Comparison of ENCODE assay signal across 1 cellular context in the genomic region with DNA sequence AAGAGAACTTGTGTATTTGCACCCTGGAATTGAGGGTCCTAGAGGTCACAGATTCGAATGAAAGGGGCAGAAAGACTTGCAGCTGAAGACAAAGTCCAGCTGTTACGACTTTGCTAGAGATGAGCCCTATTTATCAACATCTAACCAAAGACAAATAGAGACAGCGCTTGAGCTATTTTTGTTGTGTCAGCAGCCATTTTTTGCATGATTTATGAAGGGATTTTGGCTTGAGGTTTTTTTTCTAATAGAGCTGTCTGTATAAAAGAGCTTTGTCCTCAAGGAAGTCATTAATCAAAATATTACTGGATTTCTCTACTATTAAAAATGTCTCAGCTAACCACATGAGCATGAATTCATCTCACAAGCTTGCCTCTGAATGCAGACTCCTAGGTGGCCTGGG.
A peak's percentile ranks its signal among the peaks of the same experiment; 100 is the strongest.
TF ChIP-seq lines count a peak whose summit lies in the region.

No MANE protein-coding gene starts in this region.

TF ChIP-seq in K562, 482 proteins besides CTCF, POLR2A, EP300 and RAD21 (continued from another document):
- TF ChIP-seq, protein P1, sequence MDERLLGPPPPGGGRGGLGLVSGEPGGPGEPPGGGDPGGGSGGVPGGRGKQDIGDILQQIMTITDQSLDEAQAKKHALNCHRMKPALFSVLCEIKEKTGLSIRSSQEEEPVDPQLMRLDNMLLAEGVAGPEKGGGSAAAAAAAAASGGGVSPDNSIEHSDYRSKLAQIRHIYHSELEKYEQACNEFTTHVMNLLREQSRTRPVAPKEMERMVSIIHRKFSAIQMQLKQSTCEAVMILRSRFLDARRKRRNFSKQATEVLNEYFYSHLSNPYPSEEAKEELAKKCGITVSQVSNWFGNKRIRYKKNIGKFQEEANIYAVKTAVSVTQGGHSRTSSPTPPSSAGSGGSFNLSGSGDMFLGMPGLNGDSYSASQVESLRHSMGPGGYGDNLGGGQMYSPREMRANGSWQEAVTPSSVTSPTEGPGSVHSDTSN (CRISPR knock-in tag; IDR thresholded peaks at IDR 0.05; ENCODE audit: low read depth): no peak
- TF ChIP-seq, protein P1 (tag; conservative IDR thresholded peaks at IDR 0.05; ENCODE audit: low read depth): peak; percentile 61
- TF ChIP-seq DDX20 (tag; IDR thresholded peaks at IDR 0.05; ENCODE audit: low read depth) (no peak), MEIS2 (IDR thresholded peaks at IDR 0.05; ENCODE audit: partially characterized antibody) (peak; percentile 30), KAT7 (CRISPR knock-in tag; IDR thresholded peaks at IDR 0.05; ENCODE audit: borderline replicate concordance) (no peak), MCM7 (IDR thresholded peaks at IDR 0.05) (no peak), ETS2 (tag; IDR thresholded peaks at IDR 0.05; ENCODE audit: borderline replicate concordance, poor library complexity, severe bottlenecking) (no peak), PKNOX1 (IDR thresholded peaks at IDR 0.05) (peak; percentile 38; the same call in 1 of the 2 replicates), RBFOX2 (IDR thresholded peaks at IDR 0.05; ENCODE audit: low read depth, low read length) (no peak), SMARCA5 (IDR thresholded peaks at IDR 0.05) (no peak), ELF2 (CRISPR knock-in tag; IDR thresholded peaks at IDR 0.05) (no peak), RBBP5 (IDR thresholded peaks at IDR 0.05; ENCODE audit: borderline replicate concordance, insufficient read depth, low read length, poor library complexity, severe bottlenecking) (no peak), ATF7 (IDR thresholded peaks at IDR 0.05) (no peak), BRF1 (IDR thresholded peaks at IDR 0.05; ENCODE audit: borderline replicate concordance, extremely low read depth, insufficient read length) (no peak), GTF3C2 (IDR thresholded peaks at IDR 0.05; ENCODE audit: borderline replicate concordance, extremely low read depth, insufficient read length) (no peak), SIRT6 (IDR thresholded peaks at IDR 0.05; ENCODE audit: low read depth, low read length) (no peak), SREBF2 (CRISPR knock-in tag; IDR thresholded peaks at IDR 0.05) (no peak), FOXJ3 (CRISPR knock-in tag; IDR thresholded peaks at IDR 0.05) (no peak), BCL6 (CRISPR knock-in tag; IDR thresholded peaks at IDR 0.05) (no peak), BCLAF1 (IDR thresholded peaks at IDR 0.05; ENCODE audit: borderline replicate concordance in 1 of 2, control insufficient read depth in 1 of 2, low read depth in 2 of 2, low read length in 1 of 2) (no peak), ZFP36 (IDR thresholded peaks at IDR 0.05; ENCODE audit: low read depth, low read length, partially characterized antibody) (no peak), SRF (CRISPR knock-in tag; IDR thresholded peaks at IDR 0.05) (no peak), CXXC5 (CRISPR knock-in tag; IDR thresholded peaks at IDR 0.05) (no peak), ZNF316 (IDR thresholded peaks at IDR 0.05) (0 out of 2 replicates have a peak, but pooled peaks have one; percentile 28), FOXP4 (CRISPR knock-in tag; IDR thresholded peaks at IDR 0.05; ENCODE audit: borderline replicate concordance) (no peak), AFF1 (IDR thresholded peaks at IDR 0.05; ENCODE audit: low read depth in 1 of 2, partially characterized antibody in 2 of 2) (no peak), ETV5 (CRISPR knock-in tag; IDR thresholded peaks at IDR 0.05; ENCODE audit: low read depth) (no peak)
- TF ChIP-seq, protein P2, sequence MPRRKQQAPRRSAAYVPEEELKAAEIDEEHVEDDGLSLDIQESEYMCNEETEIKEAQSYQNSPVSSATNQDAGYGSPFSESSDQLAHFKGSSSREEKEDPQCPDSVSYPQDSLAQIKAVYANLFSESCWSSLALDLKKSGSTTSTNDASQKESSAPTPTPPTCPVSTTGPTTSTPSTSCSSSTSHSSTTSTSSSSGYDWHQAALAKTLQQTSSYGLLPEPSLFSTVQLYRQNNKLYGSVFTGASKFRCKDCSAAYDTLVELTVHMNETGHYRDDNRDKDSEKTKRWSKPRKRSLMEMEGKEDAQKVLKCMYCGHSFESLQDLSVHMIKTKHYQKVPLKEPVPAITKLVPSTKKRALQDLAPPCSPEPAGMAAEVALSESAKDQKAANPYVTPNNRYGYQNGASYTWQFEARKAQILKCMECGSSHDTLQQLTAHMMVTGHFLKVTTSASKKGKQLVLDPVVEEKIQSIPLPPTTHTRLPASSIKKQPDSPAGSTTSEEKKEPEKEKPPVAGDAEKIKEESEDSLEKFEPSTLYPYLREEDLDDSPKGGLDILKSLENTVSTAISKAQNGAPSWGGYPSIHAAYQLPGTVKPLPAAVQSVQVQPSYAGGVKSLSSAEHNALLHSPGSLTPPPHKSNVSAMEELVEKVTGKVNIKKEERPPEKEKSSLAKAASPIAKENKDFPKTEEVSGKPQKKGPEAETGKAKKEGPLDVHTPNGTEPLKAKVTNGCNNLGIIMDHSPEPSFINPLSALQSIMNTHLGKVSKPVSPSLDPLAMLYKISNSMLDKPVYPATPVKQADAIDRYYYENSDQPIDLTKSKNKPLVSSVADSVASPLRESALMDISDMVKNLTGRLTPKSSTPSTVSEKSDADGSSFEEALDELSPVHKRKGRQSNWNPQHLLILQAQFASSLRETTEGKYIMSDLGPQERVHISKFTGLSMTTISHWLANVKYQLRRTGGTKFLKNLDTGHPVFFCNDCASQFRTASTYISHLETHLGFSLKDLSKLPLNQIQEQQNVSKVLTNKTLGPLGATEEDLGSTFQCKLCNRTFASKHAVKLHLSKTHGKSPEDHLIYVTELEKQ (CRISPR knock-in tag; IDR thresholded peaks at IDR 0.05): no peak
- TF ChIP-seq, protein P3, sequence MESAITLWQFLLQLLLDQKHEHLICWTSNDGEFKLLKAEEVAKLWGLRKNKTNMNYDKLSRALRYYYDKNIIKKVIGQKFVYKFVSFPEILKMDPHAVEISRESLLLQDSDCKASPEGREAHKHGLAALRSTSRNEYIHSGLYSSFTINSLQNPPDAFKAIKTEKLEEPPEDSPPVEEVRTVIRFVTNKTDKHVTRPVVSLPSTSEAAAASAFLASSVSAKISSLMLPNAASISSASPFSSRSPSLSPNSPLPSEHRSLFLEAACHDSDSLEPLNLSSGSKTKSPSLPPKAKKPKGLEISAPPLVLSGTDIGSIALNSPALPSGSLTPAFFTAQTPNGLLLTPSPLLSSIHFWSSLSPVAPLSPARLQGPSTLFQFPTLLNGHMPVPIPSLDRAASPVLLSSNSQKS (CRISPR knock-in tag; IDR thresholded peaks at IDR 0.05): no peak
